ENCODE assay signal across 8 cellular contexts in genomic region chr1:25279693-25280111, GRCh38. TPM values are rescaled to one million over a fixed set of nuclear protein-coding genes. Genes with fewer than 3 reads are reported as not detected.
"Had no signal": no experiment of that assay in that cellular context is flagged by ENCODE, and none has a peak within 500 bp of the region (broad histone marks: within the 10 kb centered on the region; RNA-seq: fewer than 3 reads in every experiment).

No MANE protein-coding gene starts in this region.

RNA-seq across cellular contexts. Expression of gene RHD, which starts 7.4 kb away (rescaled TPM):
- total RNA-seq: LHCN-M2, MCF 10A, NCI-H460, OCI-LY7, PC-3, Right ventricle myocardium inferior, RPMI7951, SJCRH30 had no signal
